ENCODE assay signal across 8 cellular contexts in the genomic region with DNA sequence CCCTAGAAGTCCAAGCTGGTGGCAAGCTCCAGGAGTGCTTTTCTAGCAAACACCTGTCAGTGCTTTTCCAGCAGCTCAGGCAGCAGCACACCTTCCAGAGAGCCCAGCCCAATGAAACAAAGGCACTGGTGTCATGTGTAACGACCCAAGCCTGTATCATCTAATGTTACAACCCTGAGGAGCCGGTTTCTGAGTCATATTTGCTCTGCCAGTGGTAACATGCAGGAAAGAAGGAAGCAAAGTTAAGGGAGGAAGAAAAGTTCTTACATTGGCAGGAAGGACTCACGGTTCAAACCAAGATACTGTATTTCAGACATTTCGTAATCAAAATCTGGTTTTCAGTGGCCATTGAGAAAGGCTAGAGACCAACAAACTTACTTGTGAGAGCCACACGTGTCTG. TPM values are rescaled to one million over a fixed set of nuclear protein-coding genes. Genes with fewer than 3 reads are reported as not detected.
DNase-seq lines count a peak whose midpoint lies in the region; ATAC-seq, FAIRE-seq and TF ChIP-seq lines count a peak whose summit lies in the region.

A gene (minus strand): TSS at position 139 of the 400 bp plus-strand sequence. CDS start 237 bp downstream, outside the sequence.

- TF ChIP-seq POLR2A in spleen (IDR thresholded peaks at IDR 0.05) (no peak), erythroblast (IDR thresholded peaks at IDR 0.05; ENCODE audit: low read length) (no peak), sigmoid colon (IDR thresholded peaks at IDR 0.05) (peak in 1 of 2 donors; percentile 23)

- peak; percentile 57 for FAIRE-seq in RCC 7860 (lab: Jason Lieb, UNC)

- H3K4me3 ChIP-seq in spleen, result peak within 1 kb of the TSS in 5 of 8 donors; percentile 8 to 47 (median 16)
- H3K4me3 ChIP-seq in sigmoid colon, result no peak within 1 kb of the TSS

- intact Hi-C loops in spleen (cut with DNase I; ENCODE audit: low total_unique reads) (no loop called here), sigmoid colon (cut with DNase I) (no loop called here)

- H3K36me3 ChIP-seq in spleen (no peaks in the 10 kb centered on the region), sigmoid colon (no peaks in the 10 kb centered on the region)

- TF ChIP-seq CTCF in foreskin keratinocyte (conservative IDR thresholded peaks at IDR 0.05) (no peak), spleen (IDR thresholded peaks at IDR 0.05 in 8 of 11, conservative IDR thresholded peaks at IDR 0.05 in 3 of 11) (no peak), sigmoid colon (IDR thresholded peaks at IDR 0.05) (no peak)

- WGBS in spleen, 5 donors, result 41 to 65% (median 53%) methylated on average over 5 of the region's 5 CpGs
- 12 to 59% methylated on average over 5 of the region's 5 CpGs for WGBS in sigmoid colon, 2 donors

- ATAC-seq in foreskin keratinocyte (peak; percentile 99), HG02840 (IDR thresholded peaks at IDR 0.05; ENCODE audit: low FRiP score, unreplicated experiment) (no peak)
- no peak for ATAC-seq in activated T-cell treated with anti-CD3 and anti-CD28 coated beads, Interleukin-2, amount 50 U/mL, for 4 hours

- H3K9me3 ChIP-seq in spleen, result no peaks in the 10 kb centered on the region
- H3K9me3 ChIP-seq in sigmoid colon, result no peaks in the 10 kb centered on the region

- peaks cover 12% of the 10 kb centered on the region for H3K4me1 Mint-ChIP-seq in activated T-cell treated with anti-CD3 and anti-CD28 coated beads, Interleukin-2, amount 50 U/mL, for 4 hours (ENCODE audit: low read depth)

- no peak for TF ChIP-seq EP300 in sigmoid colon (IDR thresholded peaks at IDR 0.05)

- no peaks in the 10 kb centered on the region for H3K27me3 Mint-ChIP-seq in activated T-cell treated with anti-CD3 and anti-CD28 coated beads, Interleukin-2, amount 50 U/mL, for 4 hours (ENCODE audit: low read depth)

- no peaks in the 10 kb centered on the region for H3K9me3 Mint-ChIP-seq in activated T-cell treated with anti-CD3 and anti-CD28 coated beads, Interleukin-2, amount 50 U/mL, for 4 hours

- H3K27me3 ChIP-seq in foreskin keratinocyte, result no peaks in the 10 kb centered on the region
- H3K27me3 ChIP-seq in spleen (replicated peaks in 1 of 7), result no peaks in the 10 kb centered on the region
- no peaks in the 10 kb centered on the region for H3K27me3 ChIP-seq in sigmoid colon

- DNase-seq in HK-2 (ENCODE audit: unreplicated experiment) (peak; percentile 9), RCC 7860 (ENCODE audit: low spot score) (peak; percentile 41), foreskin keratinocyte (peak; percentile 97 to 98), spleen (no peak), erythroblast (lab: John Stamatoyannopoulos, UW) (no peak), sigmoid colon (no peak)
- DNase-seq in activated T-cell treated with anti-CD3 and anti-CD28 coated beads, Interleukin-2, amount 50 U/mL, for 4 hours, result no peak

- peak within 1 kb of the TSS; percentile 45 for H3K27ac ChIP-seq in foreskin keratinocyte
- peak within 1 kb of the TSS in 7 of 8 donors; percentile 46 to 84 (median 77) for H3K27ac ChIP-seq in spleen
- no peak within 1 kb of the TSS for H3K27ac ChIP-seq in sigmoid colon

- H3K4me3 Mint-ChIP-seq in activated T-cell treated with anti-CD3 and anti-CD28 coated beads, Interleukin-2, amount 50 U/mL, for 4 hours, result no peak within 1 kb of the TSS

- no peaks in the 10 kb centered on the region for H3K36me3 Mint-ChIP-seq in activated T-cell treated with anti-CD3 and anti-CD28 coated beads, Interleukin-2, amount 50 U/mL, for 4 hours (ENCODE audit: insufficient read depth)

- H3K4me1 ChIP-seq in foreskin keratinocyte, result peaks cover 24% of the 10 kb centered on the region
- peaks cover 0 to 64% (median 8%) of the 10 kb centered on the region in 6 donors for H3K4me1 ChIP-seq in spleen
- H3K4me1 ChIP-seq in sigmoid colon, result peaks cover 0 to 9% (median 0%) of the 10 kb centered on the region in 4 donors

RNA-seq across cellular contexts. Expression of the gene that starts here (rescaled TPM):
- total RNA-seq in foreskin keratinocyte, result 0.24 and 0.35 TPM in 2 replicates
- 0.18 and 0.23 TPM in 2 replicates for polyA plus RNA-seq in foreskin keratinocyte
- total RNA-seq in spleen, result 10 to 100 TPM in 1 of 7 donors, 1 to 10 TPM in 6; 4.8 to 11.5 (median 7.7) TPM
- polyA plus RNA-seq in spleen, result 1 to 10 TPM; 2.2 to 7.5 (median 2.6) TPM
- total RNA-seq in activated T-cell treated with anti-CD3 and anti-CD28 coated beads, Interleukin-2, amount 50 U/mL, for 4 hours, result under 1 TPM in 1 of 3 donors, not detected in 2; 0.24 TPM
- not detected for total RNA-seq in sigmoid colon
- 10 to 100 TPM in 1 of 3 donors, 1 to 10 TPM in 2; 2.4 to 26.9 (median 9.7) TPM for polyA plus RNA-seq in sigmoid colon

Comparison
In these comparisons a context has a peak if more than half of its experiments do, and no peak if none do; other contexts are left out.
1. Peak in DNase-seq, ATAC-seq and H3K27ac ChIP-seq in foreskin keratinocyte; RNA of the gene not detected or under 1 TPM.
2. DNase-seq: peak in HK-2 (single experiment) and RCC 7860 (single experiment); none in spleen (single experiment), erythroblast (0 of 2), activated T-cell treated with anti-CD3 and anti-CD28 coated beads, Interleukin-2, amount 50 U/mL, for 4 hours (single experiment) and sigmoid colon (single experiment).
3. H3K27ac ChIP-seq: peak in spleen (7 of 8); none in sigmoid colon (0 of 4).
4. H3K4me3 ChIP-seq: peak in spleen (5 of 8); none in sigmoid colon (0 of 4).